Comparison of ENCODE assay signal across 8 cellular contexts in genomic region chr19:6372594-6373095, GRCh38. TPM values are rescaled to one million over a fixed set of nuclear protein-coding genes. Genes with fewer than 3 reads are reported as not detected.
A peak's percentile ranks its signal among the peaks of the same experiment; 100 is the strongest.
DNase-seq lines count a peak whose midpoint lies in the region; ATAC-seq and TF ChIP-seq lines count a peak whose summit lies in the region.

ALKBH7 (plus strand) TSS chr19:6372794; CDS start chr19:6372821, 27 bp downstream.

- DNase-seq in GM03348 (ENCODE audit: low spot score) = peak; percentile 97
- peak; percentile 99 for DNase-seq in NCI-H1048 (lab: John Stamatoyannopoulos, UW)
- peak; percentile 98 for DNase-seq in glomerular endothelial cell (ENCODE audit: extremely low read depth, low read depth, low spot score)
- peak; percentile 85 to 100 (median 97) for DNase-seq in nucleus accumbens (lab: John Stamatoyannopoulos, UW)
- peak; percentile 100 for DNase-seq in superior temporal gyrus (ENCODE audit: extremely low spot score)

- peak; percentile 68 for ATAC-seq in HG02571 (IDR thresholded peaks at IDR 0.05; ENCODE audit: unreplicated experiment)
- peak; percentile 91 for ATAC-seq in SK-N-SH treated with all-trans-retinoic acid at 6 μM for 48 hours

- peaks cover 11% of the 10 kb centered on the region for H3K4me1 Mint-ChIP-seq in activated naive CD8-positive, alpha-beta T cell (ENCODE audit: low read depth)

- H3K27me3 Mint-ChIP-seq in activated naive CD8-positive, alpha-beta T cell = no peaks in the 10 kb centered on the region

- peak within 1 kb of the TSS; percentile 88 for H3K4me3 Mint-ChIP-seq in activated naive CD8-positive, alpha-beta T cell

- H3K9me3 Mint-ChIP-seq in activated naive CD8-positive, alpha-beta T cell (ENCODE audit: low read depth) = no peaks in the 10 kb centered on the region

- peak within 1 kb of the TSS; percentile 92 for H3K27ac Mint-ChIP-seq in activated naive CD8-positive, alpha-beta T cell

- no peaks in the 10 kb centered on the region for H3K36me3 Mint-ChIP-seq in activated naive CD8-positive, alpha-beta T cell

TF ChIP-seq in SK-N-SH treated with all-trans-retinoic acid at 6 μM for 48 hours, 23 proteins besides CTCF, POLR2A, EP300 and RAD21:
- TF ChIP-seq ZFP30 (CRISPR knock-in tag; IDR thresholded peaks at IDR 0.05) = no peak
- no peak for TF ChIP-seq ZC3H10 (CRISPR knock-in tag; IDR thresholded peaks at IDR 0.05)
- no peak for TF ChIP-seq ZNF8 (CRISPR knock-in tag; IDR thresholded peaks at IDR 0.05)

RNA-seq across cellular contexts. Expression of gene ALKBH7, which starts in this region (rescaled TPM):
- 50.4 and 51.5 TPM in 2 replicates for total RNA-seq in glomerular endothelial cell

Comparison
In these comparisons a context has a peak if more than half of its experiments do, and no peak if none do; other contexts are left out.
1. Peak in every context shown above with its lines: DNase-seq and ATAC-seq.